ENCODE assay signal across 8 cellular contexts in genomic region chr1:159790237-159790917, GRCh38. TPM values are rescaled to one million over a fixed set of nuclear protein-coding genes. Genes with fewer than 3 reads are reported as not detected.
DNase-seq lines count a peak whose midpoint lies in the region; ATAC-seq and TF ChIP-seq lines count a peak whose summit lies in the region.

No MANE protein-coding gene starts in this region.

- no peak for DNase-seq in activated naive CD4-positive, alpha-beta T cell treated with anti-CD3 and anti-CD28 coated beads, Interleukin-2, amount 50 U/mL, for 72 hours (ENCODE audit: low spot score in 2 of 2)
- no peak for DNase-seq in activated naive CD4-positive, alpha-beta T cell treated with Interleukin-2 at 50 U/mL for 16 hours
- DNase-seq in NCI-H1105 treated with DMSO at 0.1 percent for 48 hours (lab: John Stamatoyannopoulos, UW) (peak; percentile 50), colonic mucosa (no peak), dedifferentiated amniotic fluid mesenchymal stem cell (ENCODE audit: extremely low spot score) (no peak), NCI-H510A (lab: John Stamatoyannopoulos, UW) (no peak)

- no peaks in the 10 kb centered on the region for H3K79me2 ChIP-seq in parathyroid adenoma

- H3K9ac ChIP-seq in colonic mucosa (ENCODE audit: low read depth in 2 of 2, low read length in 2 of 2) = no peak overlapping the region
- H3K9ac ChIP-seq in parathyroid adenoma = no peak overlapping the region

- H3K27me3 ChIP-seq in colonic mucosa = peaks cover 4% of the 10 kb centered on the region
- no peaks in the 10 kb centered on the region for H3K27me3 ChIP-seq in parathyroid adenoma (ENCODE audit: control insufficient read depth, insufficient read depth, low read length)

- H3K4me3 ChIP-seq in colonic mucosa = no peak overlapping the region
- no peak overlapping the region for H3K4me3 ChIP-seq in parathyroid adenoma (ENCODE audit: low read depth, low read length)

- ATAC-seq in activated naive CD4-positive, alpha-beta T cell treated with anti-CD3 and anti-CD28 coated beads, Interleukin-2, amount 50 U/mL, for 72 hours = peak; percentile 24 to 38
- no peak for ATAC-seq in HG03025 (IDR thresholded peaks at IDR 0.05; ENCODE audit: low FRiP score, unreplicated experiment)

- H3K9me3 ChIP-seq in colonic mucosa (no peaks in the 10 kb centered on the region), parathyroid adenoma (ENCODE audit: control insufficient read depth, low read length) (no peaks in the 10 kb centered on the region)

- H3K27ac Mint-ChIP-seq in activated naive CD4-positive, alpha-beta T cell treated with anti-CD3 and anti-CD28 coated beads, Interleukin-2, amount 50 U/mL, for 72 hours = no peak overlapping the region

- intact Hi-C loops in colonic mucosa (cut with DNase I) = loop anchor here (10.0 kb wide), 1 partner anchor 214 kb away; no protein-coding TSS in a partner anchor

- H3K36me3 Mint-ChIP-seq in activated naive CD4-positive, alpha-beta T cell treated with anti-CD3 and anti-CD28 coated beads, Interleukin-2, amount 50 U/mL, for 72 hours = no peaks in the 10 kb centered on the region

- H3K36me3 ChIP-seq in colonic mucosa (no peaks in the 10 kb centered on the region), parathyroid adenoma (ENCODE audit: control insufficient read depth, insufficient read depth, low read length) (no peaks in the 10 kb centered on the region)

- H3K4me1 ChIP-seq in colonic mucosa (no peaks in the 10 kb centered on the region), parathyroid adenoma (no peaks in the 10 kb centered on the region)

- no peaks in the 10 kb centered on the region for H3K9me3 Mint-ChIP-seq in activated naive CD4-positive, alpha-beta T cell treated with anti-CD3 and anti-CD28 coated beads, Interleukin-2, amount 50 U/mL, for 72 hours

- H3K27ac ChIP-seq in colonic mucosa = no peak overlapping the region
- H3K27ac ChIP-seq in parathyroid adenoma = no peak overlapping the region

- H3K4me2 ChIP-seq in parathyroid adenoma (ENCODE audit: low read length) = no peak overlapping the region

- TF ChIP-seq CTCF in colonic mucosa (IDR thresholded peaks at IDR 0.05) (peak; percentile 46), parathyroid adenoma (IDR thresholded peaks at IDR 0.05) (peak; percentile 51)

- no peak overlapping the region for H2AFZ ChIP-seq in parathyroid adenoma

RNA-seq across cellular contexts. Expression of gene DUSP23, which starts 9.6 kb away (rescaled TPM):
- 10 to 100 TPM; 16.8 to 24.4 TPM for total RNA-seq in activated naive CD4-positive, alpha-beta T cell treated with anti-CD3 and anti-CD28 coated beads, Interleukin-2, amount 50 U/mL, for 72 hours
- 10 to 100 TPM; 43.3 to 50.4 TPM for total RNA-seq in colonic mucosa

RNA-seq across cellular contexts. Expression of gene FCRL6, which starts 11.8 kb away (rescaled TPM):
- total RNA-seq in activated naive CD4-positive, alpha-beta T cell treated with anti-CD3 and anti-CD28 coated beads, Interleukin-2, amount 50 U/mL, for 72 hours = not detected
- total RNA-seq in colonic mucosa = not detected

RNA-seq across cellular contexts. Expression of gene SLAMF8, which starts 36.3 kb away (rescaled TPM):
- total RNA-seq in activated naive CD4-positive, alpha-beta T cell treated with anti-CD3 and anti-CD28 coated beads, Interleukin-2, amount 50 U/mL, for 72 hours = under 1 TPM in 1 of 2 donors, not detected in 1; 0.21 TPM
- total RNA-seq in colonic mucosa = 1 to 10 TPM; 1.5 to 1.9 TPM
